12 cellular contexts compared by ENCODE assay signal in the genomic region with DNA sequence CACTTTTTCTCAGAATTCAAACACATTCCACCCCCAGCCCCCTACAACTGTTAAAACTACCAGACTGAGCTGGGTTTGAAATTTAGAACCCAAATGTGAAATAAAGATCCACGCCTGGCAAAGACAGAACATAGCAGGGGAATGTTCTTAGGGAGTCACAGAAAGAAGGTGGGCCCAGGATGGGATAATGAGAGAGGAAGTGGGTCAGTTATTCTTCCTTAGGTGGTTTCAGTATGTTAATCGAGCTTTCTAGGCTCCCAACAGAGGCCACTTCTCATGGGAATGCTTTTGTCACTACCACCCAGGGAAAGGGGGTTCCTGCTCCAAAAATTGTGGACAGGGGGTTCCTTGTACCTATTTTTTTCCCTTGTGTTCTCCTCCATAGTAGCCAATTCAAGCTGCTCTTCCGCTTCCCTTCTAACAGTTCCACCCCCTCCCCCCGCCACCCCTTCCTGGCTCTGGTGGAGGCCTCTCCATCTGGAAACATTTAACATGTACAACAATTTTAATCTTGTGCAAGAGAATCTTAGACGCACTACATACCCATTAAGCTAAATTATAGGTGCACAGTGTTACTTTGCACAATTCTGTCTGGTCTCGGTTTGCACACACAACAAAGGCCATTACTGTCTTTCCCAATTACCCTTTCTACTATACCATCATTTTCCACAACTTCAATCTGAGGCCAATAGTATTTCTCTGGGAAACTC.
DNase-seq lines count a peak whose midpoint lies in the region; ATAC-seq and TF ChIP-seq lines count a peak whose summit lies in the region.
"Had no signal": no experiment of that assay in that cellular context is flagged by ENCODE, and none has a peak within 500 bp of the region (broad histone marks: within the 10 kb centered on the region; RNA-seq: fewer than 3 reads in every experiment).

No MANE protein-coding gene starts in this region.

- no peaks in the 10 kb centered on the region for H3K4me1 ChIP-seq in body of pancreas
- H3K4me1 ChIP-seq in right atrium auricular region, result peaks cover 0 to 11% of the 10 kb centered on the region in 2 donors

- H3K4me3 ChIP-seq in body of pancreas, result no peak overlapping the region
- H3K4me3 ChIP-seq in right atrium auricular region, result no peak overlapping the region
- H3K4me3 ChIP-seq: BLaER1 treated with 17β-estradiol and CSF1 and Interleukin-3, amounts not matched to agents 10 nM and 100 nM had no signal

- no peaks in the 10 kb centered on the region for H3K9me3 ChIP-seq in body of pancreas
- no peaks in the 10 kb centered on the region for H3K9me3 ChIP-seq in right atrium auricular region
- H3K9me3 ChIP-seq: BLaER1 treated with 17β-estradiol and CSF1 and Interleukin-3, amounts not matched to agents 10 nM and 100 nM had no signal

- peak; percentile 74 for DNase-seq in AG20443 (ENCODE audit: low spot score)
- peak in 2 of 4 donors; percentile 17 to 22 for DNase-seq in body of pancreas
- peak; percentile 75 for DNase-seq in right atrium auricular region (ENCODE audit: low spot score)
- peak; percentile 89 for DNase-seq in sciatic nerve (ENCODE audit: low spot score)
- DNase-seq in foreskin melanocyte, result no peak
- no peak for DNase-seq in RPMI8226
- DNase-seq in HPDE6-E6E7 (ENCODE audit: extremely low spot score), result no peak
- no peak for DNase-seq in NCI-H526 (lab: John Stamatoyannopoulos, UW)
- DNase-seq: activated CD4-positive, alpha-beta T cell treated with anti-CD3 and anti-CD28 coated beads for 48 hours; NCI-H2029 treated with DMSO at 0.1 percent for 48 hours; SIG-M5 had no signal

- TF ChIP-seq CTCF in body of pancreas (IDR thresholded peaks at IDR 0.05) (no peak), right atrium auricular region (IDR thresholded peaks at IDR 0.05) (no peak)

- WGBS in body of pancreas, 2 donors, result 86% methylated on average over 6 of the region's 6 CpGs

- intact Hi-C loops in body of pancreas (cut with DNase I), result no loop called here
- intact Hi-C loops in sciatic nerve (cut with DNase I), result no loop called here

- H3K27me3 ChIP-seq in body of pancreas, result no peaks in the 10 kb centered on the region
- no peaks in the 10 kb centered on the region for H3K27me3 ChIP-seq in right atrium auricular region
- H3K27me3 ChIP-seq: BLaER1 treated with 17β-estradiol and CSF1 and Interleukin-3, amounts not matched to agents 10 nM and 100 nM had no signal

- ATAC-seq in body of pancreas, result peak; percentile 38
- ATAC-seq in sciatic nerve, result peak; percentile 91

- H3K36me3 ChIP-seq in body of pancreas (replicated peaks in 1 of 2; ENCODE audit: insufficient read depth in 1 of 2, low read depth in 2 of 2) (peaks cover 0 to 3% of the 10 kb centered on the region in 2 donors), right atrium auricular region (no peaks in the 10 kb centered on the region)

- H3K27ac ChIP-seq in body of pancreas, result peak overlapping the region in 1 of 4 donors; percentile 37
- peak overlapping the region; percentile 54 to 74 for H3K27ac ChIP-seq in right atrium auricular region
- H3K27ac ChIP-seq: BLaER1 treated with 17β-estradiol and CSF1 and Interleukin-3, amounts not matched to agents 10 nM and 100 nM had no signal

- no peak for TF ChIP-seq POLR2A in body of pancreas (IDR thresholded peaks at IDR 0.05)

Comparison
In these comparisons a context has a peak if more than half of its experiments do, and no peak if none do; other contexts are left out.
1. DNase-seq: peak in AG20443 (single experiment), right atrium auricular region (single experiment) and sciatic nerve (single experiment); none in foreskin melanocyte (single experiment), RPMI8226 (single experiment), HPDE6-E6E7 (single experiment) and NCI-H526 (0 of 2).